1 cellular context compared by ENCODE assay signal in the genomic region with DNA sequence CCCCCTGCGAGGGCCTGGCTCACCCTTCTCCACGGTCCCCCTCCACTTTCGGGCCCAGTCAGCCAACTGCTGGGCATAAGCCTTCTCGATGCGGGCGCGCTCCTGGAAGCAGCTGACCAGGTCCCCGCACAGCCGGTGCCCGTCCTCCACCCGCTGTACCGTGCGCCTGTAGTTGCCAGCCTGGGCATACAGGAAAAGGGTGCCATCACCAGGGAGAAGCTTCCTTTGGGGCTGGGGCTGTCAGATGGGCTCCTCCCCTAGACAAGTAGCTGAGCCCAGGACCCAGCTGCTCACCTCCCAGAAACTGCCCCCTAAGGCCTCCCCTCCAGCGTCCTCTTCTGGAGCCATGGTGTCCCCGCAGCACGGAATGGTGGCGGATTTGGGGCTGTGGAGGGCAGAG.
TF ChIP-seq lines count a peak whose summit lies in the region.

No MANE protein-coding gene starts in this region.

TF ChIP-seq in HepG2, 621 proteins besides CTCF, POLR2A, EP300 and RAD21:
- TF ChIP-seq ELF3 (CRISPR knock-in tag; IDR thresholded peaks at IDR 0.05) (no peak), ZNF331 (CRISPR knock-in tag; IDR thresholded peaks at IDR 0.05) (no peak), ZFP90 (CRISPR knock-in tag; IDR thresholded peaks at IDR 0.05; ENCODE audit: borderline replicate concordance) (no peak), BCL6 (CRISPR knock-in tag; IDR thresholded peaks at IDR 0.05) (no peak), TBP (CRISPR knock-in tag; IDR thresholded peaks at IDR 0.05) (no peak), ZNF224 (CRISPR knock-in tag; IDR thresholded peaks at IDR 0.05) (no peak), RFXANK (CRISPR knock-in tag; IDR thresholded peaks at IDR 0.05) (no peak), ZSCAN9 (CRISPR knock-in tag; IDR thresholded peaks at IDR 0.05; ENCODE audit: borderline replicate concordance) (no peak), TMF1 (CRISPR knock-in tag; IDR thresholded peaks at IDR 0.05; ENCODE audit: low read depth) (no peak), ETV6 (CRISPR knock-in tag; conservative IDR thresholded peaks at IDR 0.05) (no peak), HNRNPL (IDR thresholded peaks at IDR 0.05; ENCODE audit: low read depth, low read length) (0 out of 2 replicates have a peak, but pooled peaks have one; percentile 54), ZBTB1 (CRISPR knock-in tag; IDR thresholded peaks at IDR 0.05; ENCODE audit: borderline replicate concordance) (no peak), AGO2 (optimal IDR thresholded peaks at IDR 0.05; ENCODE audit: low read depth, low read length) (peak; percentile 89), JUN (CRISPR knock-in tag; IDR thresholded peaks at IDR 0.05) (no peak), FIP1L1 (IDR thresholded peaks at IDR 0.05; ENCODE audit: borderline replicate concordance, insufficient read depth, low read depth, low read length) (no peak), SIX4 (CRISPR knock-in tag; IDR thresholded peaks at IDR 0.05) (no peak), RBFOX2 (IDR thresholded peaks at IDR 0.05; ENCODE audit: low read depth, low read length) (peak; percentile 69), SNAPC2 (CRISPR knock-in tag; IDR thresholded peaks at IDR 0.05) (no peak)
- TF ChIP-seq, protein P1, sequence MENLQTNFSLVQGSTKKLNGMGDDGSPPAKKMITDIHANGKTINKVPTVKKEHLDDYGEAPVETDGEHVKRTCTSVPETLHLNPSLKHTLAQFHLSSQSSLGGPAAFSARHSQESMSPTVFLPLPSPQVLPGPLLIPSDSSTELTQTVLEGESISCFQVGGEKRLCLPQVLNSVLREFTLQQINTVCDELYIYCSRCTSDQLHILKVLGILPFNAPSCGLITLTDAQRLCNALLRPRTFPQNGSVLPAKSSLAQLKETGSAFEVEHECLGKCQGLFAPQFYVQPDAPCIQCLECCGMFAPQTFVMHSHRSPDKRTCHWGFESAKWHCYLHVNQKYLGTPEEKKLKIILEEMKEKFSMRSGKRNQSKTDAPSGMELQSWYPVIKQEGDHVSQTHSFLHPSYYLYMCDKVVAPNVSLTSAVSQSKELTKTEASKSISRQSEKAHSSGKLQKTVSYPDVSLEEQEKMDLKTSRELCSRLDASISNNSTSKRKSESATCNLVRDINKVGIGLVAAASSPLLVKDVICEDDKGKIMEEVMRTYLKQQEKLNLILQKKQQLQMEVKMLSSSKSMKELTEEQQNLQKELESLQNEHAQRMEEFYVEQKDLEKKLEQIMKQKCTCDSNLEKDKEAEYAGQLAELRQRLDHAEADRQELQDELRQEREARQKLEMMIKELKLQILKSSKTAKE (CRISPR knock-in tag; IDR thresholded peaks at IDR 0.05; ENCODE audit: borderline replicate concordance) = no peak
- TF ChIP-seq, protein P2, sequence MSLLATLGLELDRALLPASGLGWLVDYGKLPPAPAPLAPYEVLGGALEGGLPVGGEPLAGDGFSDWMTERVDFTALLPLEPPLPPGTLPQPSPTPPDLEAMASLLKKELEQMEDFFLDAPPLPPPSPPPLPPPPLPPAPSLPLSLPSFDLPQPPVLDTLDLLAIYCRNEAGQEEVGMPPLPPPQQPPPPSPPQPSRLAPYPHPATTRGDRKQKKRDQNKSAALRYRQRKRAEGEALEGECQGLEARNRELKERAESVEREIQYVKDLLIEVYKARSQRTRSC (CRISPR knock-in tag; IDR thresholded peaks at IDR 0.05; ENCODE audit: low read depth) = no peak
- TF ChIP-seq, protein P3, sequence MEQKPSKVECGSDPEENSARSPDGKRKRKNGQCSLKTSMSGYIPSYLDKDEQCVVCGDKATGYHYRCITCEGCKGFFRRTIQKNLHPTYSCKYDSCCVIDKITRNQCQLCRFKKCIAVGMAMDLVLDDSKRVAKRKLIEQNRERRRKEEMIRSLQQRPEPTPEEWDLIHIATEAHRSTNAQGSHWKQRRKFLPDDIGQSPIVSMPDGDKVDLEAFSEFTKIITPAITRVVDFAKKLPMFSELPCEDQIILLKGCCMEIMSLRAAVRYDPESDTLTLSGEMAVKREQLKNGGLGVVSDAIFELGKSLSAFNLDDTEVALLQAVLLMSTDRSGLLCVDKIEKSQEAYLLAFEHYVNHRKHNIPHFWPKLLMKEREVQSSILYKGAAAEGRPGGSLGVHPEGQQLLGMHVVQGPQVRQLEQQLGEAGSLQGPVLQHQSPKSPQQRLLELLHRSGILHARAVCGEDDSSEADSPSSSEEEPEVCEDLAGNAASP (CRISPR knock-in tag; IDR thresholded peaks at IDR 0.05; ENCODE audit: borderline replicate concordance) = no peak
- TF ChIP-seq, protein P4, sequence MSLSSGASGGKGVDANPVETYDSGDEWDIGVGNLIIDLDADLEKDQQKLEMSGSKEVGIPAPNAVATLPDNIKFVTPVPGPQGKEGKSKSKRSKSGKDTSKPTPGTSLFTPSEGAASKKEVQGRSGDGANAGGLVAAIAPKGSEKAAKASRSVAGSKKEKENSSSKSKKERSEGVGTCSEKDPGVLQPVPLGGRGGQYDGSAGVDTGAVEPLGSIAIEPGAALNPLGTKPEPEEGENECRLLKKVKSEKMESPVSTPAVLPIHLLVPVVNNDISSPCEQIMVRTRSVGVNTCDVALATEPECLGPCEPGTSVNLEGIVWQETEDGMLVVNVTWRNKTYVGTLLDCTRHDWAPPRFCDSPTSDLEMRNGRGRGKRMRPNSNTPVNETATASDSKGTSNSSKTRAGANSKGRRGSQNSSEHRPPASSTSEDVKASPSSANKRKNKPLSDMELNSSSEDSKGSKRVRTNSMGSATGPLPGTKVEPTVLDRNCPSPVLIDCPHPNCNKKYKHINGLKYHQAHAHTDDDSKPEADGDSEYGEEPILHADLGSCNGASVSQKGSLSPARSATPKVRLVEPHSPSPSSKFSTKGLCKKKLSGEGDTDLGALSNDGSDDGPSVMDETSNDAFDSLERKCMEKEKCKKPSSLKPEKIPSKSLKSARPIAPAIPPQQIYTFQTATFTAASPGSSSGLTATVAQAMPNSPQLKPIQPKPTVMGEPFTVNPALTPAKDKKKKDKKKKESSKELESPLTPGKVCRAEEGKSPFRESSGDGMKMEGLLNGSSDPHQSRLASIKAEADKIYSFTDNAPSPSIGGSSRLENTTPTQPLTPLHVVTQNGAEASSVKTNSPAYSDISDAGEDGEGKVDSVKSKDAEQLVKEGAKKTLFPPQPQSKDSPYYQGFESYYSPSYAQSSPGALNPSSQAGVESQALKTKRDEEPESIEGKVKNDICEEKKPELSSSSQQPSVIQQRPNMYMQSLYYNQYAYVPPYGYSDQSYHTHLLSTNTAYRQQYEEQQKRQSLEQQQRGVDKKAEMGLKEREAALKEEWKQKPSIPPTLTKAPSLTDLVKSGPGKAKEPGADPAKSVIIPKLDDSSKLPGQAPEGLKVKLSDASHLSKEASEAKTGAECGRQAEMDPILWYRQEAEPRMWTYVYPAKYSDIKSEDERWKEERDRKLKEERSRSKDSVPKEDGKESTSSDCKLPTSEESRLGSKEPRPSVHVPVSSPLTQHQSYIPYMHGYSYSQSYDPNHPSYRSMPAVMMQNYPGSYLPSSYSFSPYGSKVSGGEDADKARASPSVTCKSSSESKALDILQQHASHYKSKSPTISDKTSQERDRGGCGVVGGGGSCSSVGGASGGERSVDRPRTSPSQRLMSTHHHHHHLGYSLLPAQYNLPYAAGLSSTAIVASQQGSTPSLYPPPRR (CRISPR knock-in tag; IDR thresholded peaks at IDR 0.05; ENCODE audit: borderline replicate concordance) = no peak
- TF ChIP-seq, protein P5, sequence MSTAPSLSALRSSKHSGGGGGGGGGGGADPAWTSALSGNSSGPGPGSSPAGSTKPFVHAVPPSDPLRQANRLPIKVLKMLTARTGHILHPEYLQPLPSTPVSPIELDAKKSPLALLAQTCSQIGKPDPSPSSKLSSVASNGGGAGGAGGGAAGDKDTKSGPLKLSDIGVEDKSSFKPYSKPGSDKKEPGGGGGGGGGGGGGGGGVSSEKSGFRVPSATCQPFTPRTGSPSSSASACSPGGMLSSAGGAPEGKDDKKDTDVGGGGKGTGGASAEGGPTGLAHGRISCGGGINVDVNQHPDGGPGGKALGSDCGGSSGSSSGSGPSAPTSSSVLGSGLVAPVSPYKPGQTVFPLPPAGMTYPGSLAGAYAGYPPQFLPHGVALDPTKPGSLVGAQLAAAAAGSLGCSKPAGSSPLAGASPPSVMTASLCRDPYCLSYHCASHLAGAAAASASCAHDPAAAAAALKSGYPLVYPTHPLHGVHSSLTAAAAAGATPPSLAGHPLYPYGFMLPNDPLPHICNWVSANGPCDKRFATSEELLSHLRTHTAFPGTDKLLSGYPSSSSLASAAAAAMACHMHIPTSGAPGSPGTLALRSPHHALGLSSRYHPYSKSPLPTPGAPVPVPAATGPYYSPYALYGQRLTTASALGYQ (CRISPR knock-in tag; IDR thresholded peaks at IDR 0.05) = no peak
